In the genomic region with DNA sequence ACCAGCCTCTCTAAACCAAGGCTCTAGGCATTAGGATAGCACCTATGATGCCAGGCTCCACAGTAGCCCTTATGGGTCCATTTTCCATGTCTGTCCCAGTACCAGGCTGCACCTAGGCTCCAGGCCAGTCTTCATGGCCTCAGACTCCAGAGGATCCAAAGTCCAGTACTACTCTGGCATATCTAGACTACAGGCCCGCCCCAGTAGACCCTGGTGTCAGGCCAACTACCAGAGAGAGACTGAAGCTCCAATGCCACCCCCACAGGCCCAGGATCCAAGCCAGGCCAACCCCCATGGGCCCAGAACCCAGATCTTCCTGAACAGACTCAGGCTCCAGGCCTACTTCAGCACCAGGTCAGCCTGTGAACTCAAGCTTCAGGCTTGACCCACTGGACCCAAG, we compare ENCODE assay signal across 28 cellular contexts.
"Had no signal": no experiment of that assay in that cellular context is flagged by ENCODE, and none has a peak within 500 bp of the region (broad histone marks: within the 10 kb centered on the region; RNA-seq: fewer than 3 reads in every experiment).

No MANE protein-coding gene starts in this region.

- H3K9me3 ChIP-seq: neutrophil, pancreas, testis, tibial artery, uterus had no signal

- H3K27ac ChIP-seq: neutrophil, pancreas, psoas muscle, skin epidermis, spleen, suprapubic skin, testis, tibial artery, transverse colon, upper lobe of left lung, uterus had no signal

- H3K36me3 ChIP-seq: neutrophil, pancreas, spleen, suprapubic skin, tibial artery, transverse colon, upper lobe of left lung, uterus had no signal

- ATAC-seq: naive thymus-derived CD8-positive, alpha-beta T cell; pancreas; psoas muscle; right cardiac atrium; sciatic nerve; stimulated activated memory B cell treated with anti-CD40 and anti-IgM and Interleukin-4, amounts not matched to agents 10 μg/mL and 1 μg/mL and 100 μg/mL, for 72 hours; stimulated activated naive CD8-positive, alpha-beta T cell treated with anti-CD3 and anti-CD28 coated beads, Interleukin-15, amount 100 ng/mL, for 72 hours; stimulated activated naive CD8-positive, alpha-beta T cell treated with anti-CD3 and anti-CD28 coated beads, Interleukin-15, Interleukin-2, amounts not matched to agents 100 U/mL and 50 U/mL, for 24 hours had no signal

- H3K27me3 ChIP-seq: neutrophil, pancreas, spleen, suprapubic skin, testis, tibial artery, transverse colon, upper lobe of left lung, uterus had no signal

- H3K4me3 ChIP-seq: pancreas, psoas muscle, skin epidermis, smooth muscle cell, spleen, suprapubic skin, testis, tibial artery, transverse colon, upper lobe of left lung, uterus had no signal

- DNase-seq: naive B cell; nephron progenitor cell; nucleus accumbens; pancreas; psoas muscle; right cardiac atrium; spleen; stimulated activated CD4-positive, alpha-beta T cell treated with anti-CD3 and anti-CD28 coated beads, Interleukin-12 subunit alpha, Interleukin-12 subunit beta, amount 100 ng/mL, for 4 hours; stimulated activated CD4-positive, alpha-beta T cell treated with anti-CD3 and anti-CD28 coated beads, Interleukin-1b, Interleukin-23, amount 100 ng/mL, for 48 hours; stimulated activated CD4-positive, alpha-beta T cell treated with anti-CD3 and anti-CD28 coated beads, Interleukin-4, amount 100 ng/mL, for 1 hour; stimulated activated CD4-positive, alpha-beta T cell treated with anti-CD3 and anti-CD28 coated beads, Interleukin-4, amount 100 ng/mL, for 4 hours; stimulated activated CD8-positive, alpha-beta memory T cell treated with anti-CD3 and anti-CD28 coated beads, Interleukin-4, amount 100 ng/mL, for 48 hours; stimulated activated naive CD4-positive, alpha-beta T cell; stimulated activated naive CD8-positive, alpha-beta T cell treated with anti-CD3 and anti-CD28 coated beads, Interleukin-15, amount 100 ng/mL, for 72 hours; stimulated activated naive CD8-positive, alpha-beta T cell treated with anti-CD3 and anti-CD28 coated beads, Interleukin-15, Interleukin-2, amounts not matched to agents 100 U/mL and 50 U/mL, for 24 hours; substantia nigra; testis; tibial artery; transverse colon; upper lobe of left lung; uterus had no signal

- H3K4me1 ChIP-seq: pancreas, psoas muscle, spleen, suprapubic skin, testis, tibial artery, transverse colon, upper lobe of left lung, uterus had no signal

- H3K4me2 ChIP-seq: smooth muscle cell had no signal
